In genomic region chr5:6159864-6160199, GRCh38 we compare ENCODE assay signal across 18 cellular contexts.
A peak's percentile ranks its signal among the peaks of the same experiment; 100 is the strongest.
DNase-seq lines count a peak whose midpoint lies in the region; ATAC-seq, FAIRE-seq and TF ChIP-seq lines count a peak whose summit lies in the region.
"Had no signal": no experiment of that assay in that cellular context is flagged by ENCODE, and none has a peak within 500 bp of the region (broad histone marks: within the 10 kb centered on the region; RNA-seq: fewer than 3 reads in every experiment).

No MANE protein-coding gene starts in this region.

- peak; percentile 61 to 68 for ATAC-seq in A549
- ATAC-seq in HG03108 (IDR thresholded peaks at IDR 0.05; ENCODE audit: unreplicated experiment) = no peak
- ATAC-seq in HG03039 (IDR thresholded peaks at IDR 0.05; ENCODE audit: unreplicated experiment) = no peak
- ATAC-seq in body of pancreas = no peak
- ATAC-seq: lower lobe of right lung had no signal

- peak overlapping the region; percentile 25; the same call in 2 of the 3 replicates for H3K4me3 ChIP-seq in A549
- H3K4me3 ChIP-seq in choroid plexus epithelial cell (ENCODE audit: low read depth, low read length) = peak overlapping the region; percentile 0
- peak overlapping the region; percentile 12 to 40 (median 38) for H3K4me3 ChIP-seq in keratinocyte (ENCODE audit: control insufficient read depth in 2 of 3, extremely low read depth in 1 of 3, insufficient read depth in 2 of 3, low read depth in 1 of 3, low read length in 3 of 3)
- no peak overlapping the region for H3K4me3 ChIP-seq in body of pancreas
- H3K4me3 ChIP-seq: lower lobe of right lung, right atrium auricular region had no signal

- WGBS in A549 (ENCODE audit: missing lambda C conversion rate) = 0% methylated on average over 1 of the region's 1 CpG
- WGBS in body of pancreas, 2 donors = 0 to 13% methylated on average over 1 of the region's 1 CpG

- intact Hi-C loops in body of pancreas (cut with DNase I) = no loop called here

- H3K36me3 ChIP-seq in keratinocyte (ENCODE audit: control insufficient read depth in 2 of 2, extremely low read depth in 1 of 2, insufficient read depth in 2 of 2, low read length in 2 of 2) = no peaks in the 10 kb centered on the region
- no peaks in the 10 kb centered on the region for H3K36me3 ChIP-seq in body of pancreas (replicated peaks in 1 of 2; ENCODE audit: insufficient read depth in 1 of 2, low read depth in 2 of 2)
- H3K36me3 ChIP-seq: lower lobe of right lung, right atrium auricular region had no signal

- POLR2A ChIA-PET in A549 (lab: Yijun Ruan, JAX) = no interaction called here

- TF ChIP-seq EP300 in A549 (IDR thresholded peaks at IDR 0.05) = no peak

- no peaks in the 10 kb centered on the region for H3K79me2 ChIP-seq in keratinocyte (ENCODE audit: control insufficient read depth, insufficient read depth, low read length)

- no peaks in the 10 kb centered on the region for H3K27me3 ChIP-seq in keratinocyte (ENCODE audit: control insufficient read depth, extremely low read depth, insufficient read depth, low read length)
- no peaks in the 10 kb centered on the region for H3K27me3 ChIP-seq in body of pancreas
- H3K27me3 ChIP-seq: right atrium auricular region had no signal

- dilution Hi-C loops in keratinocyte (cut with MboI; ENCODE audit: extremely low pct_ligation_motif_present, low sequenced_read_pairs) = no loop called here

- H3K9me1 ChIP-seq in keratinocyte (ENCODE audit: control insufficient read depth, extremely low read depth, insufficient read depth, low read length) = no peaks in the 10 kb centered on the region

- TF ChIP-seq POLR2A in A549 (IDR thresholded peaks at IDR 0.05; ENCODE audit: low read length) = no peak
- TF ChIP-seq POLR2A in body of pancreas (IDR thresholded peaks at IDR 0.05) = no peak

- H3K9me3 ChIP-seq in A549 (peaks cover 7% of the 10 kb centered on the region; the same call in 1 of the 3 replicates), keratinocyte (ENCODE audit: control insufficient read depth, low read depth, low read length) (no peaks in the 10 kb centered on the region), body of pancreas (no peaks in the 10 kb centered on the region)
- H3K9me3 ChIP-seq: lower lobe of right lung, right atrium auricular region had no signal

- TF ChIP-seq RAD21 in A549 (conservative IDR thresholded peaks at IDR 0.05 in 1 of 2, IDR thresholded peaks at IDR 0.05 in 1 of 2) = no peak

- no peaks in the 10 kb centered on the region for H4K20me1 ChIP-seq in keratinocyte (ENCODE audit: control insufficient read depth, extremely low read depth, insufficient read depth, low read length)

- no peak for TF ChIP-seq CTCF in A549 (IDR thresholded peaks at IDR 0.05)
- TF ChIP-seq CTCF in choroid plexus epithelial cell (conservative IDR thresholded peaks at IDR 0.05; ENCODE audit: low read depth, low read length) = no peak
- no peak for TF ChIP-seq CTCF in keratinocyte (optimal IDR thresholded peaks at IDR 0.05 in 1 of 3, IDR thresholded peaks at IDR 0.05 in 1 of 3, conservative IDR thresholded peaks at IDR 0.05 in 1 of 3; ENCODE audit: extremely low read depth in 1 of 3, insufficient read depth in 2 of 3, low read length in 3 of 3)
- no peak for TF ChIP-seq CTCF in body of pancreas (IDR thresholded peaks at IDR 0.05)

- H3K4me2 ChIP-seq in A549 (peak overlapping the region; percentile 96), keratinocyte (ENCODE audit: control insufficient read depth, extremely low read depth, insufficient read depth, low read depth, low read length) (peak overlapping the region; percentile 74)

- FAIRE-seq in A549 (lab: Jason Lieb, UNC) (no peak), keratinocyte (lab: Jason Lieb, UNC) (no peak)

- H2AFZ ChIP-seq in keratinocyte (ENCODE audit: control insufficient read depth, low read length) = peak overlapping the region; percentile 62

- peak overlapping the region; percentile 89 to 96 for H3K27ac ChIP-seq in A549
- H3K27ac ChIP-seq in keratinocyte (ENCODE audit: control insufficient read depth, insufficient read depth, low read length) = peak overlapping the region; percentile 83
- no peak overlapping the region for H3K27ac ChIP-seq in body of pancreas
- H3K27ac ChIP-seq: C4-2B, lower lobe of right lung, right atrium auricular region had no signal

- H3K4me1 ChIP-seq in A549 (peaks cover 43% of the 10 kb centered on the region), keratinocyte (ENCODE audit: control insufficient read depth, extremely low read depth, insufficient read depth, low read length) (peaks cover 25% of the 10 kb centered on the region), body of pancreas (no peaks in the 10 kb centered on the region)
- H3K4me1 ChIP-seq: lower lobe of right lung, right atrium auricular region had no signal

- CTCF ChIA-PET in A549 (lab: Yijun Ruan, JAX) = no interaction called here

- DNase-seq in A549 (ENCODE audit: low read depth in 1 of 2, low spot score in 1 of 2) (peak in 1 of 2 experiments; percentile 11), NCI-H345 treated with DMSO at 0.1 percent for 48 hours (lab: John Stamatoyannopoulos, UW; ENCODE audit: unreplicated experiment) (peak; percentile 49), choroid plexus epithelial cell (ENCODE audit: low read depth) (no peak), keratinocyte (ENCODE audit: low read depth, low spot score) (no peak), NOMO-1 treated with DMSO at 0.1 percent for 48 hours (lab: John Stamatoyannopoulos, UW; ENCODE audit: unreplicated experiment) (no peak), body of pancreas (no peak)
- DNase-seq: activated naive CD4-positive, alpha-beta T cell treated with Interleukin-2 at 50 U/mL for 16 hours; activated T-cell treated with anti-CD3 and anti-CD28 coated beads, Interleukin-2, amount 50 U/mL, for 1 hour; Calu3; Kasumi-1; lower lobe of right lung; NCI-H187 treated with DMSO at 0.1 percent for 48 hours; NCI-H446; T1000 had no signal

- H3K9ac ChIP-seq in keratinocyte (ENCODE audit: control insufficient read depth, extremely low read depth, insufficient read depth, low read length) = peak overlapping the region; percentile 48

TF ChIP-seq in A549, 52 proteins besides CTCF, POLR2A, EP300 and RAD21:
- no peak for TF ChIP-seq RNF2 (IDR thresholded peaks at IDR 0.05; ENCODE audit: borderline replicate concordance, low read depth)
- TF ChIP-seq ESRRA (IDR thresholded peaks at IDR 0.05; ENCODE audit: borderline replicate concordance, low read length) = no peak
- no peak for TF ChIP-seq MAFK (IDR thresholded peaks at IDR 0.05; ENCODE audit: partially characterized antibody)
- TF ChIP-seq REST (IDR thresholded peaks at IDR 0.05) = no peak
- TF ChIP-seq RFX5 (IDR thresholded peaks at IDR 0.05) = no peak
- TF ChIP-seq RARB (CRISPR knock-in tag; IDR thresholded peaks at IDR 0.05) = no peak
- TF ChIP-seq JUN (IDR thresholded peaks at IDR 0.05) = no peak
- no peak for TF ChIP-seq BCL3 (IDR thresholded peaks at IDR 0.05)
- no peak for TF ChIP-seq HEYL (CRISPR knock-in tag; IDR thresholded peaks at IDR 0.05)
- no peak for TF ChIP-seq ZC3H11A (IDR thresholded peaks at IDR 0.05)
- no peak for TF ChIP-seq PBX3 (IDR thresholded peaks at IDR 0.05)
- no peak for TF ChIP-seq FOXS1 (CRISPR knock-in tag; IDR thresholded peaks at IDR 0.05)
- TF ChIP-seq JUNB (IDR thresholded peaks at IDR 0.05) = no peak

Comparison
In these comparisons a context has a peak if more than half of its experiments do, and no peak if none do; other contexts are left out.
1. ATAC-seq: peak in A549 (2 of 2); none in HG03108 (single experiment), HG03039 (single experiment) and body of pancreas (single experiment).
2. H3K27ac ChIP-seq: peak in A549 (2 of 2) and keratinocyte (single experiment); none in body of pancreas (0 of 4).
3. H3K4me3 ChIP-seq: peak in A549 (single experiment), choroid plexus epithelial cell (single experiment) and keratinocyte (3 of 3); none in body of pancreas (0 of 2).